In the genomic region with DNA sequence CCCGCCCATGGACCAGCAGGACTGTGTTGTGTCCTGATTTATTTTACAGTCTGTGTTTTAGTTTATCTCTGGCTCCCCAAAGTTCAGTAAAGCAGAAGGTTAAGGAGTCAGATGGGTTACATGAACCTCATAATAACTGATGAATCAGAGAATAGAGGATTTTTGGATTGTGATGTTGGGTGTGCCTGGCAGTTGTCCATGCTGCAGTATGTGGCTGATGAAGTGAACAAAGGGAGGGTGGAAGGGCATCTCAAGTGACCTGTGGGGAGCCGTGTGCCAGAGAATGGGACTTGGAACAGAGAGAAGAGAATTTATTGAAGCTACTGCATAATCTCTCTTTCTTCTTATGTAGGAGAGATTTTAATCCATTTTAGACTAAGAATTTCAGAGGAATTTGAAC, we compare ENCODE assay signal across 15 cellular contexts.
DNase-seq lines count a peak whose midpoint lies in the region; TF ChIP-seq lines count a peak whose summit lies in the region.
"Had no signal": no experiment of that assay in that cellular context is flagged by ENCODE, and none has a peak within 500 bp of the region (broad histone marks: within the 10 kb centered on the region; RNA-seq: fewer than 3 reads in every experiment).

No MANE protein-coding gene starts in this region.

- H3K4me3 Mint-ChIP-seq in activated CD4-positive, alpha-beta T cell treated with anti-CD3 and anti-CD28 coated beads, Interleukin-2, amount 10 ng/mL, durations not matched to agents 7 days and 5 days: no peak overlapping the region
- H3K4me3 Mint-ChIP-seq in activated T-helper 1 cell treated with anti-CD3 and anti-CD28 coated beads, Interleukin-12 subunit alpha, Interleukin-12 subunit beta, Interleukin-2, Interleukin-4 antibody, amounts not matched to agents 30 ng/mL and 10 ng/mL and 1 ng/mL, durations not matched to agents 14 hours and 24 hours and 36 hours: no peak overlapping the region
- H3K4me3 Mint-ChIP-seq in glutamatergic neuron (ENCODE audit: unreplicated experiment): peak overlapping the region; percentile 17

- H3K36me3 Mint-ChIP-seq in activated CD4-positive, alpha-beta T cell treated with anti-CD3 and anti-CD28 coated beads, Interleukin-2, amount 10 ng/mL, durations not matched to agents 7 days and 5 days (ENCODE audit: low read depth): peaks cover 77% of the 10 kb centered on the region
- H3K36me3 Mint-ChIP-seq in activated T-helper 1 cell treated with anti-CD3 and anti-CD28 coated beads, Interleukin-12 subunit alpha, Interleukin-12 subunit beta, Interleukin-2, Interleukin-4 antibody, amounts not matched to agents 30 ng/mL and 10 ng/mL and 1 ng/mL, durations not matched to agents 14 hours and 24 hours and 36 hours (ENCODE audit: low read depth): peaks cover 56% of the 10 kb centered on the region
- H3K36me3 Mint-ChIP-seq in glutamatergic neuron (ENCODE audit: unreplicated experiment): no peaks in the 10 kb centered on the region

- no peak overlapping the region for H3K4me2 ChIP-seq in smooth muscle cell

- peaks cover 18% of the 10 kb centered on the region for H3K79me2 ChIP-seq in smooth muscle cell (ENCODE audit: low read depth)

- no peaks in the 10 kb centered on the region for H3K27me3 Mint-ChIP-seq in activated CD4-positive, alpha-beta T cell treated with anti-CD3 and anti-CD28 coated beads, Interleukin-2, amount 10 ng/mL, durations not matched to agents 7 days and 5 days
- H3K27me3 Mint-ChIP-seq in activated T-helper 1 cell treated with anti-CD3 and anti-CD28 coated beads, Interleukin-12 subunit alpha, Interleukin-12 subunit beta, Interleukin-2, Interleukin-4 antibody, amounts not matched to agents 30 ng/mL and 10 ng/mL and 1 ng/mL, durations not matched to agents 14 hours and 24 hours and 36 hours (ENCODE audit: insufficient read depth): no peaks in the 10 kb centered on the region
- peaks cover 14% of the 10 kb centered on the region for H3K27me3 Mint-ChIP-seq in glutamatergic neuron (ENCODE audit: unreplicated experiment)

- H3K27me3 ChIP-seq in smooth muscle cell (ENCODE audit: low read depth): no peaks in the 10 kb centered on the region
- H3K27me3 ChIP-seq: colonic mucosa, spleen had no signal

- 94% methylated on average over 2 of the region's 2 CpGs for WGBS in smooth muscle cell (ENCODE audit: low lambda C conversion rate)

- peaks cover 62% of the 10 kb centered on the region for H4K20me1 ChIP-seq in smooth muscle cell (ENCODE audit: low read depth)

- peak overlapping the region; percentile 29 for H3K27ac ChIP-seq in smooth muscle cell (ENCODE audit: low read depth)
- H3K27ac ChIP-seq: colonic mucosa had no signal

- H2AFZ ChIP-seq in smooth muscle cell (ENCODE audit: low read depth): no peak overlapping the region

- H3K36me3 ChIP-seq in smooth muscle cell (ENCODE audit: low read depth): peaks cover 25% of the 10 kb centered on the region
- H3K36me3 ChIP-seq: colonic mucosa had no signal

- no peak overlapping the region for H3K9ac ChIP-seq in smooth muscle cell (ENCODE audit: low read depth)

- H3K4me1 Mint-ChIP-seq in activated CD4-positive, alpha-beta T cell treated with anti-CD3 and anti-CD28 coated beads, Interleukin-2, amount 10 ng/mL, durations not matched to agents 7 days and 5 days: peaks cover 24% of the 10 kb centered on the region
- H3K4me1 Mint-ChIP-seq in activated T-helper 1 cell treated with anti-CD3 and anti-CD28 coated beads, Interleukin-12 subunit alpha, Interleukin-12 subunit beta, Interleukin-2, Interleukin-4 antibody, amounts not matched to agents 30 ng/mL and 10 ng/mL and 1 ng/mL, durations not matched to agents 14 hours and 24 hours and 36 hours (ENCODE audit: low read depth): peaks cover 17% of the 10 kb centered on the region
- peaks cover 36% of the 10 kb centered on the region for H3K4me1 Mint-ChIP-seq in glutamatergic neuron (ENCODE audit: low read depth, unreplicated experiment)

- H3K9me3 ChIP-seq in smooth muscle cell (replicated peaks; ENCODE audit: low read depth): no peaks in the 10 kb centered on the region
- H3K9me3 ChIP-seq: colonic mucosa, spleen had no signal

- POLR2A ChIA-PET in activated CD4-positive, alpha-beta T cell treated with anti-CD3 and anti-CD28 coated beads, Interleukin-2, amount 10 ng/mL, durations not matched to agents 7 days and 5 days (lab: Charles Lee): no interaction called here

- intact Hi-C loops in activated T-helper 1 cell treated with anti-CD3 and anti-CD28 coated beads, Interleukin-12 subunit alpha, Interleukin-12 subunit beta, Interleukin-2, Interleukin-4 antibody, amounts not matched to agents 30 ng/mL and 10 ng/mL and 1 ng/mL, durations not matched to agents 14 hours and 24 hours and 36 hours (cut with micrococcal nuclease): no loop called here

- no peak overlapping the region for H3K4me3 ChIP-seq in smooth muscle cell
- H3K4me3 ChIP-seq: colonic mucosa, spleen had no signal

- no peak for DNase-seq in activated CD4-positive, alpha-beta T cell treated with anti-CD3 and anti-CD28 coated beads, Interleukin-2, amount 10 ng/mL, durations not matched to agents 7 days and 5 days
- no peak for DNase-seq in activated CD4-positive, alpha-beta T cell treated with anti-CD3 and anti-CD28 coated beads for 4 hours
- DNase-seq in activated T-helper 1 cell treated with anti-CD3 and anti-CD28 coated beads, Interleukin-12 subunit alpha, Interleukin-12 subunit beta, Interleukin-2, Interleukin-4 antibody, amounts not matched to agents 30 ng/mL and 10 ng/mL and 1 ng/mL, durations not matched to agents 14 hours and 24 hours and 36 hours (ENCODE audit: low spot score): no peak
- DNase-seq in glutamatergic neuron (no peak), smooth muscle cell (lab: John Stamatoyannopoulos, UW; ENCODE audit: unreplicated experiment) (no peak), NCI-H1694 treated with DMSO at 0.1 percent for 48 hours (lab: John Stamatoyannopoulos, UW) (no peak), NCI-H2227 (lab: John Stamatoyannopoulos, UW; ENCODE audit: unreplicated experiment) (no peak), HT-29 (ENCODE audit: low spot score) (no peak)
- DNase-seq: 8988T; activated CD8-positive, alpha-beta memory T cell treated with anti-CD3 and anti-CD28 coated beads, Interleukin-2, amount 50 U/mL, for 48 hours; colonic mucosa; hippocampal formation; NCI-H187; OCI-M1; spleen had no signal

- TF ChIP-seq CTCF in glutamatergic neuron (IDR thresholded peaks at IDR 0.05; ENCODE audit: partially characterized antibody, unreplicated experiment) (no peak), smooth muscle cell (IDR thresholded peaks at IDR 0.05; ENCODE audit: borderline replicate concordance, insufficient read depth, poor library complexity, severe bottlenecking) (no peak)

- H3K4me1 ChIP-seq in smooth muscle cell (ENCODE audit: low read depth): no peaks in the 10 kb centered on the region
- H3K4me1 ChIP-seq: colonic mucosa had no signal

- peaks cover 7% of the 10 kb centered on the region for H3F3A ChIP-seq in smooth muscle cell (ENCODE audit: low read depth)

- CTCF ChIA-PET in activated CD4-positive, alpha-beta T cell treated with anti-CD3 and anti-CD28 coated beads, Interleukin-2, amount 10 ng/mL, durations not matched to agents 7 days and 5 days (lab: Charles Lee): no interaction called here

- no peaks in the 10 kb centered on the region for H3K9me3 Mint-ChIP-seq in activated CD4-positive, alpha-beta T cell treated with anti-CD3 and anti-CD28 coated beads, Interleukin-2, amount 10 ng/mL, durations not matched to agents 7 days and 5 days
- H3K9me3 Mint-ChIP-seq in activated T-helper 1 cell treated with anti-CD3 and anti-CD28 coated beads, Interleukin-12 subunit alpha, Interleukin-12 subunit beta, Interleukin-2, Interleukin-4 antibody, amounts not matched to agents 30 ng/mL and 10 ng/mL and 1 ng/mL, durations not matched to agents 14 hours and 24 hours and 36 hours: no peaks in the 10 kb centered on the region
- H3K9me3 Mint-ChIP-seq in glutamatergic neuron (ENCODE audit: unreplicated experiment): peaks cover 18% of the 10 kb centered on the region

- H3K27ac Mint-ChIP-seq in activated CD4-positive, alpha-beta T cell treated with anti-CD3 and anti-CD28 coated beads, Interleukin-2, amount 10 ng/mL, durations not matched to agents 7 days and 5 days: peak overlapping the region; percentile 62
- H3K27ac Mint-ChIP-seq in activated T-helper 1 cell treated with anti-CD3 and anti-CD28 coated beads, Interleukin-12 subunit alpha, Interleukin-12 subunit beta, Interleukin-2, Interleukin-4 antibody, amounts not matched to agents 30 ng/mL and 10 ng/mL and 1 ng/mL, durations not matched to agents 14 hours and 24 hours and 36 hours: peak overlapping the region; percentile 1
- H3K27ac Mint-ChIP-seq in glutamatergic neuron (ENCODE audit: unreplicated experiment): peak overlapping the region; percentile 86

Comparison
In these comparisons a context has a peak if more than half of its experiments do, and no peak if none do; other contexts are left out.
1. H3K27ac Mint-ChIP-seq: peak in every context shown above with its lines; median percentile 86 in glutamatergic neuron; 62 in activated CD4-positive, alpha-beta T cell treated with anti-CD3 and anti-CD28 coated beads, Interleukin-2, amount 10 ng/mL, durations not matched to agents 7 days and 5 days; 1 in activated T-helper 1 cell treated with anti-CD3 and anti-CD28 coated beads, Interleukin-12 subunit alpha, Interleukin-12 subunit beta, Interleukin-2, Interleukin-4 antibody, amounts not matched to agents 30 ng/mL and 10 ng/mL and 1 ng/mL, durations not matched to agents 14 hours and 24 hours and 36 hours.